Comparison of ENCODE assay signal across 11 cellular contexts in the genomic region with DNA sequence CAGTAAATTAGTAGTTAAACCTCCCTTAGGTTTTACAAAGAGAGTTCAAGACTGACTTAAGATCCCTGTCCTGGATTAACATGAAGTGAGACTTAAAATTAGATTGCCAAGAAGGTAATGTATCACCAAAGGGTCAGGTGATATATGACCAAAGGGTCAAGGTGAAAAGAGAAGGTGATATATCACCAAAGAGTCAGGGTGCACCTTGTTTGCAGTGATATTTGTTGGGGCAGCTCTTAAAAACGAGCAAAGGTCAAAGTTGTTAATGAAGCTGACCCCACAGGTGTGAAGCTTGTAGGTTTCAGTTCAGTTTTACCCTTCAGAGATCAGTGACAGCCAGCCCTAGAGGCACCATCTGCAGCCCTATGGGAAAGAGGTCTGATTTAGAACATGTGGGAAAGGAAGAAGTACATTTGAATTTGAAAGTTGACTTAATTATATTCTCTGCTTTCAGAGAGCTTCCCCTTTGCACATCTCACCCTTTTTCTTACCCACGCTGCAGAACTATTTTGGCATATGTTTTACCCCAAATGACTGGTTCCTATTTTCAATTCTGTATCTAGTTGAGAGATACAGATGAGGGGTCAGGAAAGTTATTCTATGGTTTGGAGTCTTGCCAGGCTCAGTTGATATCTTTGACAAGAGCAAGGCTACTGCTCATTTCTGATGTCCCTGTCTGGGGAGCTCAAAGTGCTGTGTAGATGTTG.
A peak's percentile ranks its signal among the peaks of the same experiment; 100 is the strongest.
DNase-seq lines count a peak whose midpoint lies in the region; ATAC-seq and TF ChIP-seq lines count a peak whose summit lies in the region.
"Had no signal": no experiment of that assay in that cellular context is flagged by ENCODE, and none has a peak within 500 bp of the region (broad histone marks: within the 10 kb centered on the region; RNA-seq: fewer than 3 reads in every experiment).

No MANE protein-coding gene starts in this region.

- H3K27me3 Mint-ChIP-seq in CD8-positive, alpha-beta T cell (ENCODE audit: low read depth): no peaks in the 10 kb centered on the region
- H3K27me3 Mint-ChIP-seq in type B pancreatic cell: peaks cover 1% of the 10 kb centered on the region

- DNase-seq in GM19240 (ENCODE audit: insufficient read length, low spot score) (peak; percentile 38), type B pancreatic cell (ENCODE audit: extremely low spot score, unreplicated experiment) (no peak), adrenal gland (no peak), NOMO-1 treated with DMSO at 0.1 percent for 48 hours (lab: John Stamatoyannopoulos, UW; ENCODE audit: unreplicated experiment) (no peak)
- DNase-seq in CD8-positive, alpha-beta T cell: no peak
- DNase-seq: dermis blood vessel endothelial cell, NCI-H1436 treated with DMSO at 0.1 percent for 48 hours had no signal

- peaks cover 39 to 96% (median 80%) of the 10 kb centered on the region in 10 experiments for H3K4me1 ChIP-seq in BLaER1 treated with 17β-estradiol and CSF1 and Interleukin-3, amounts not matched to agents 10 nM and 100 nM
- H3K4me1 ChIP-seq in CD8-positive, alpha-beta T cell (ENCODE audit: insufficient read depth, low read length): no peaks in the 10 kb centered on the region
- no peaks in the 10 kb centered on the region for H3K4me1 ChIP-seq in adrenal gland (replicated peaks in 1 of 2)
- H3K4me1 ChIP-seq: neural progenitor cell had no signal

- ATAC-seq in HG02852 (IDR thresholded peaks at IDR 0.05; ENCODE audit: unreplicated experiment): peak; percentile 82
- no peak for ATAC-seq in CD8-positive, alpha-beta T cell

- intact Hi-C loops in CD8-positive, alpha-beta T cell (cut with DNase I, micrococcal nuclease): no loop called here
- intact Hi-C loops in adrenal gland (cut with DNase I): no loop called here

- peak overlapping the region in 6 of 11 experiments; percentile 55 to 82 (median 76); a peak in 9 of 22 replicates for H3K9ac ChIP-seq in BLaER1 treated with 17β-estradiol and CSF1 and Interleukin-3, amounts not matched to agents 10 nM and 100 nM
- H3K9ac ChIP-seq: neural progenitor cell had no signal

- no peaks in the 10 kb centered on the region for H3K27me3 ChIP-seq in BLaER1 treated with 17β-estradiol and CSF1 and Interleukin-3, amounts not matched to agents 10 nM and 100 nM
- no peaks in the 10 kb centered on the region for H3K27me3 ChIP-seq in CD8-positive, alpha-beta T cell (ENCODE audit: insufficient read depth, low read length)
- no peaks in the 10 kb centered on the region for H3K27me3 ChIP-seq in adrenal gland
- H3K27me3 ChIP-seq: neural progenitor cell had no signal

- peaks cover 5% of the 10 kb centered on the region for H3K9me3 Mint-ChIP-seq in CD8-positive, alpha-beta T cell
- H3K9me3 Mint-ChIP-seq in type B pancreatic cell: no peaks in the 10 kb centered on the region

- H4K20me1 ChIP-seq in BLaER1 treated with 17β-estradiol and CSF1 and Interleukin-3, amounts not matched to agents 10 nM and 100 nM: no peaks in the 10 kb centered on the region

- H3K4me2 ChIP-seq in BLaER1 treated with 17β-estradiol and CSF1 and Interleukin-3, amounts not matched to agents 10 nM and 100 nM: peak overlapping the region; percentile 70 to 96 (median 83)
- H3K4me2 ChIP-seq: neural progenitor cell had no signal

- H3K4me1 Mint-ChIP-seq in CD8-positive, alpha-beta T cell (ENCODE audit: low read depth): no peaks in the 10 kb centered on the region
- peaks cover 24% of the 10 kb centered on the region for H3K4me1 Mint-ChIP-seq in type B pancreatic cell (ENCODE audit: unreplicated experiment)

- H3K4me3 ChIP-seq in BLaER1 treated with 17β-estradiol and CSF1 and Interleukin-3, amounts not matched to agents 10 nM and 100 nM: peak overlapping the region in 5 of 10 experiments; percentile 56 to 66 (median 64); a peak in 10 of 20 replicates
- no peak overlapping the region for H3K4me3 ChIP-seq in CD8-positive, alpha-beta T cell (ENCODE audit: low read depth, low read length)
- no peak overlapping the region for H3K4me3 ChIP-seq in adrenal gland
- H3K4me3 ChIP-seq: neural progenitor cell had no signal

- CTCF ChIA-PET in CD8-positive, alpha-beta T cell (lab: Charles Lee): interaction anchor here (1.2 kb wide), 1 partner anchor 50 kb away, joined by 3 read pairs; no protein-coding TSS in a partner anchor

- no peaks in the 10 kb centered on the region for H3K36me3 Mint-ChIP-seq in CD8-positive, alpha-beta T cell
- H3K36me3 Mint-ChIP-seq in type B pancreatic cell: no peaks in the 10 kb centered on the region
- H3K36me3 Mint-ChIP-seq: neural progenitor cell had no signal

- no peak overlapping the region for H3K27ac Mint-ChIP-seq in CD8-positive, alpha-beta T cell
- no peak overlapping the region for H3K27ac Mint-ChIP-seq in type B pancreatic cell
- H3K27ac Mint-ChIP-seq: neural progenitor cell had no signal

- H3K36me3 ChIP-seq in BLaER1 treated with 17β-estradiol and CSF1 and Interleukin-3, amounts not matched to agents 10 nM and 100 nM: peaks cover 0 to 53% (median 35%) of the 10 kb centered on the region in 11 experiments; a peak in 13 of 22 replicates
- H3K36me3 ChIP-seq in KOPT-K1 (ENCODE audit: insufficient read depth, low read length): no peaks in the 10 kb centered on the region
- H3K36me3 ChIP-seq in CD8-positive, alpha-beta T cell (ENCODE audit: insufficient read depth, low read length): no peaks in the 10 kb centered on the region
- H3K36me3 ChIP-seq in adrenal gland (replicated peaks in 1 of 2): no peaks in the 10 kb centered on the region
- H3K36me3 ChIP-seq: neural progenitor cell had no signal

- H3K4me3 Mint-ChIP-seq in CD8-positive, alpha-beta T cell: no peak overlapping the region
- H3K4me3 Mint-ChIP-seq in type B pancreatic cell: no peak overlapping the region
- H3K4me3 Mint-ChIP-seq: neural progenitor cell had no signal

- POLR2A ChIA-PET in CD8-positive, alpha-beta T cell (lab: Charles Lee): no interaction called here

- peaks cover 8 to 51% (median 29%) of the 10 kb centered on the region in 11 experiments; a peak in 21 of 22 replicates for H3K9me3 ChIP-seq in BLaER1 treated with 17β-estradiol and CSF1 and Interleukin-3, amounts not matched to agents 10 nM and 100 nM (replicated peaks in 1 of 11)
- peaks cover 4% of the 10 kb centered on the region for H3K9me3 ChIP-seq in KOPT-K1 (ENCODE audit: insufficient read depth, low read length, poor library complexity, severe bottlenecking)
- no peaks in the 10 kb centered on the region for H3K9me3 ChIP-seq in CD8-positive, alpha-beta T cell (ENCODE audit: low read length)
- no peaks in the 10 kb centered on the region for H3K9me3 ChIP-seq in adrenal gland (replicated peaks in 1 of 3)

- TF ChIP-seq POLR2A in adrenal gland (IDR thresholded peaks at IDR 0.05): no peak

- no peak for TF ChIP-seq CTCF in CD8-positive, alpha-beta T cell (IDR thresholded peaks at IDR 0.05)
- TF ChIP-seq CTCF in type B pancreatic cell (conservative IDR thresholded peaks at IDR 0.05) (no peak), adrenal gland (IDR thresholded peaks at IDR 0.05) (no peak)

- peak overlapping the region in 9 of 11 experiments; percentile 5 to 84 (median 76); a peak in 15 of 22 replicates for H3K27ac ChIP-seq in BLaER1 treated with 17β-estradiol and CSF1 and Interleukin-3, amounts not matched to agents 10 nM and 100 nM
- peak overlapping the region; percentile 32 for H3K27ac ChIP-seq in KOPT-K1 (ENCODE audit: low read depth, low read length, poor library complexity, severe bottlenecking)
- H3K27ac ChIP-seq in CD8-positive, alpha-beta T cell (ENCODE audit: low read depth, low read length): no peak overlapping the region
- H3K27ac ChIP-seq in adrenal gland: no peak overlapping the region
- H3K27ac ChIP-seq: neural progenitor cell had no signal

- 35 to 61% (median 51%) methylated on average over 2 of the region's 2 CpGs for WGBS in adrenal gland, 4 donors

Comparison
In these comparisons a context has a peak if more than half of its experiments do, and no peak if none do; other contexts are left out.
1. H3K27ac ChIP-seq: peak in BLaER1 treated with 17β-estradiol and CSF1 and Interleukin-3, amounts not matched to agents 10 nM and 100 nM (9 of 11) and KOPT-K1 (single experiment); none in CD8-positive, alpha-beta T cell (single experiment) and adrenal gland (0 of 5).